In genomic region chr16:17346774-17347569, GRCh38 we compare ENCODE assay signal across 9 cellular contexts.
DNase-seq lines count a peak whose midpoint lies in the region; ATAC-seq, FAIRE-seq and TF ChIP-seq lines count a peak whose summit lies in the region.
"Had no signal": no experiment of that assay in that cellular context is flagged by ENCODE, and none has a peak within 500 bp of the region (broad histone marks: within the 10 kb centered on the region; RNA-seq: fewer than 3 reads in every experiment).

No MANE protein-coding gene starts in this region.

- no peak overlapping the region for H3K9ac ChIP-seq in DND-41 (ENCODE audit: low read depth, low read length)

- peaks cover 75% of the 10 kb centered on the region for H3K4me1 Mint-ChIP-seq in activated naive CD8-positive, alpha-beta T cell treated with anti-CD3 and anti-CD28 coated beads, Interleukin-2, amount 50 U/mL, for 24 hours
- H3K4me1 Mint-ChIP-seq in nephron progenitor cell: peaks cover 20% of the 10 kb centered on the region

- no peaks in the 10 kb centered on the region for H3K27me3 Mint-ChIP-seq in activated naive CD8-positive, alpha-beta T cell treated with anti-CD3 and anti-CD28 coated beads, Interleukin-2, amount 50 U/mL, for 24 hours
- peaks cover 10% of the 10 kb centered on the region for H3K27me3 Mint-ChIP-seq in nephron progenitor cell (ENCODE audit: low read depth, poor library complexity)

- H3K27ac Mint-ChIP-seq in activated naive CD8-positive, alpha-beta T cell treated with anti-CD3 and anti-CD28 coated beads, Interleukin-2, amount 50 U/mL, for 24 hours: peak overlapping the region; percentile 93
- H3K27ac Mint-ChIP-seq in nephron progenitor cell: peak overlapping the region; percentile 63

- no peaks in the 10 kb centered on the region for H3K36me3 ChIP-seq in DND-41 (ENCODE audit: insufficient read depth, low read length)

- TF ChIP-seq CTCF in DND-41 (IDR thresholded peaks at IDR 0.05; ENCODE audit: borderline replicate concordance, extremely low read depth, low read length, poor library complexity, severe bottlenecking): no peak
- TF ChIP-seq CTCF in nephron progenitor cell (IDR thresholded peaks at IDR 0.05): no peak
- TF ChIP-seq CTCF in D721Med (IDR thresholded peaks at IDR 0.05; ENCODE audit: insufficient read depth, missing control alignments): no peak

- ATAC-seq in DND-41 (ENCODE audit: insufficient read depth, low read depth) (peak; percentile 72), GM21515 (IDR thresholded peaks at IDR 0.05; ENCODE audit: unreplicated experiment) (no peak), GM19351 (IDR thresholded peaks at IDR 0.05; ENCODE audit: unreplicated experiment) (no peak), GM19023 (IDR thresholded peaks at IDR 0.05; ENCODE audit: unreplicated experiment) (no peak)
- peak; percentile 67 for ATAC-seq in activated naive CD8-positive, alpha-beta T cell treated with anti-CD3 and anti-CD28 coated beads, Interleukin-2, amount 50 U/mL, for 24 hours

- no peaks in the 10 kb centered on the region for H3K4me1 ChIP-seq in DND-41 (ENCODE audit: insufficient read depth, low read length)

- no peaks in the 10 kb centered on the region for H3K9me3 ChIP-seq in DND-41 (ENCODE audit: insufficient read depth, low read length, severe bottlenecking)

- H3K4me3 ChIP-seq in DND-41 (ENCODE audit: low read depth in 1 of 2, low read length in 2 of 2): no peak overlapping the region

- no peak for FAIRE-seq in D721Med (lab: Jason Lieb, UNC)

- H3K36me3 Mint-ChIP-seq in activated naive CD8-positive, alpha-beta T cell treated with anti-CD3 and anti-CD28 coated beads, Interleukin-2, amount 50 U/mL, for 24 hours (ENCODE audit: low read depth): no peaks in the 10 kb centered on the region
- no peaks in the 10 kb centered on the region for H3K36me3 Mint-ChIP-seq in nephron progenitor cell (ENCODE audit: low read depth)

- no peak overlapping the region for H3K4me2 ChIP-seq in DND-41 (ENCODE audit: insufficient read depth, low read length)

- H4K20me1 ChIP-seq in DND-41 (ENCODE audit: insufficient read depth, low read length): no peaks in the 10 kb centered on the region

- no peak overlapping the region for H3K27ac ChIP-seq in DND-41 (ENCODE audit: low read length)

- H3K79me2 ChIP-seq in DND-41 (ENCODE audit: insufficient read depth, low read length): no peaks in the 10 kb centered on the region

- no peak overlapping the region; the same call in 1 of the 2 replicates for H2AFZ ChIP-seq in DND-41 (ENCODE audit: low read depth, low read length)

- DNase-seq in DND-41: peak; percentile 59
- DNase-seq in LoVo (ENCODE audit: low spot score): peak; percentile 9
- DNase-seq in activated naive CD8-positive, alpha-beta T cell treated with anti-CD3 and anti-CD28 coated beads, Interleukin-2, amount 50 U/mL, for 24 hours: peak; percentile 47
- no peak for DNase-seq in nephron progenitor cell
- DNase-seq in D721Med (ENCODE audit: insufficient read length, low spot score): no peak
- DNase-seq: DMS79 treated with DMSO at 0.1 percent for 48 hours had no signal

- peak overlapping the region; percentile 2 for H3K4me3 Mint-ChIP-seq in activated naive CD8-positive, alpha-beta T cell treated with anti-CD3 and anti-CD28 coated beads, Interleukin-2, amount 50 U/mL, for 24 hours
- no peak overlapping the region for H3K4me3 Mint-ChIP-seq in nephron progenitor cell

- no peaks in the 10 kb centered on the region for H3K9me3 Mint-ChIP-seq in activated naive CD8-positive, alpha-beta T cell treated with anti-CD3 and anti-CD28 coated beads, Interleukin-2, amount 50 U/mL, for 24 hours
- H3K9me3 Mint-ChIP-seq in nephron progenitor cell: no peaks in the 10 kb centered on the region

- no peaks in the 10 kb centered on the region for H3K27me3 ChIP-seq in DND-41 (ENCODE audit: insufficient read depth, low read length, poor library complexity)

Comparison
In these comparisons a context has a peak if more than half of its experiments do, and no peak if none do; other contexts are left out.
1. ATAC-seq: peak in DND-41 (single experiment) and activated naive CD8-positive, alpha-beta T cell treated with anti-CD3 and anti-CD28 coated beads, Interleukin-2, amount 50 U/mL, for 24 hours (single experiment); none in GM21515 (single experiment), GM19351 (single experiment) and GM19023 (single experiment).
2. DNase-seq: peak in DND-41 (single experiment), LoVo (single experiment) and activated naive CD8-positive, alpha-beta T cell treated with anti-CD3 and anti-CD28 coated beads, Interleukin-2, amount 50 U/mL, for 24 hours (single experiment); none in nephron progenitor cell (single experiment) and D721Med (single experiment).